In genomic region chr4:111303806-111304205, GRCh38 we compare ENCODE assay signal across 23 cellular contexts.
A peak's percentile ranks its signal among the peaks of the same experiment; 100 is the strongest.
DNase-seq lines count a peak whose midpoint lies in the region; ATAC-seq, FAIRE-seq and TF ChIP-seq lines count a peak whose summit lies in the region.
"Had no signal": no experiment of that assay in that cellular context is flagged by ENCODE, and none has a peak within 500 bp of the region (broad histone marks: within the 10 kb centered on the region; RNA-seq: fewer than 3 reads in every experiment).

No MANE protein-coding gene starts in this region.

- H4K5ac ChIP-seq in IMR-90 (ENCODE audit: low read depth, low read length) = no peak overlapping the region

- H4K91ac ChIP-seq in IMR-90 (ENCODE audit: insufficient read depth, low read depth, low read length) = no peak overlapping the region

- dilution Hi-C loops in IMR-90 (cut with HindIII; ENCODE audit: low sequenced_read_pairs, unreplicated experiment) = no loop called here

- H3K18ac ChIP-seq in IMR-90 (ENCODE audit: low read depth, low read length) = no peak overlapping the region

- no peak overlapping the region for H2AFZ ChIP-seq in IMR-90 (replicated peaks; ENCODE audit: low read length, poor library complexity)

- no peak overlapping the region for H3K4ac ChIP-seq in IMR-90 (ENCODE audit: low read depth, low read length)

- no peak overlapping the region for H3K4me3 Mint-ChIP-seq in HFFc6
- no peak overlapping the region for H3K4me3 Mint-ChIP-seq in T-cell
- H3K4me3 Mint-ChIP-seq: B cell; CD4-positive, alpha-beta T cell; CD8-positive, alpha-beta T cell had no signal

- H2BK120ac ChIP-seq in IMR-90 (ENCODE audit: low read depth, low read length) = no peak overlapping the region

- H4K20me1 ChIP-seq in IMR-90 (ENCODE audit: insufficient read depth, low read length) = no peaks in the 10 kb centered on the region
- H4K20me1 ChIP-seq: BLaER1 treated with 17β-estradiol and CSF1 and Interleukin-3, amounts not matched to agents 10 nM and 100 nM had no signal

- no peak overlapping the region for H2BK20ac ChIP-seq in IMR-90 (ENCODE audit: low read depth, low read length)

- CTCF ChIA-PET in A549 (lab: Yijun Ruan, JAX) = no interaction called here
- CTCF ChIA-PET in IMR-90 (lab: Yijun Ruan, JAX) = no interaction called here
- CTCF ChIA-PET in T-cell (lab: Charles Lee) = no interaction called here

- in situ Hi-C loops in IMR-90 (cut with MboI; ENCODE audit: low sequenced_read_pairs) = no loop called here

- intact Hi-C loops in IMR-90 (cut with micrococcal nuclease) = no loop called here
- intact Hi-C loops in dorsolateral prefrontal cortex (cut with DNase I) = no loop called here

- H3K4me1 ChIP-seq in A549 = no peaks in the 10 kb centered on the region
- H3K4me1 ChIP-seq in IMR-90 (ENCODE audit: control insufficient read depth, insufficient read depth, low read length) = no peaks in the 10 kb centered on the region
- H3K4me1 ChIP-seq: BLaER1 treated with 17β-estradiol and CSF1 and Interleukin-3, amounts not matched to agents 10 nM and 100 nM; Caco-2 had no signal

- H3K9ac ChIP-seq in IMR-90 (ENCODE audit: low read depth, low read length) = no peak overlapping the region
- H3K9ac ChIP-seq: BLaER1 treated with 17β-estradiol and CSF1 and Interleukin-3, amounts not matched to agents 10 nM and 100 nM had no signal

- H3K9me1 ChIP-seq in IMR-90 (ENCODE audit: insufficient read depth, low read length) = no peaks in the 10 kb centered on the region

- H3K79me1 ChIP-seq in IMR-90 (ENCODE audit: low read depth in 1 of 2, low read length in 2 of 2) = no peaks in the 10 kb centered on the region

- H3K4me3 ChIP-seq in A549 (no peak overlapping the region), IMR-90 (ENCODE audit: insufficient read depth, low read depth, low read length) (no peak overlapping the region), dorsolateral prefrontal cortex (no peak overlapping the region)
- H3K4me3 ChIP-seq: BLaER1 treated with 17β-estradiol and CSF1 and Interleukin-3, amounts not matched to agents 10 nM and 100 nM had no signal

- no peak overlapping the region for H4K8ac ChIP-seq in IMR-90 (ENCODE audit: low read depth in 2 of 2, low read length in 2 of 2)

- DNase-seq in A549 (ENCODE audit: low read depth in 1 of 2, low spot score in 1 of 2) (no peak), IMR-90 (no peak), HFFc6 (no peak), T-cell (no peak), dorsolateral prefrontal cortex (no peak), MV-4-11 (lab: John Stamatoyannopoulos, UW) (no peak)
- DNase-seq: 8988T; AML-193; Caco-2; Calu3; CD4-positive, alpha-beta T cell; CD8-positive, alpha-beta T cell; DMS79 treated with DMSO at 0.1 percent for 48 hours; GF-D8 had no signal

- H3K27ac Mint-ChIP-seq in HFFc6 (no peak overlapping the region), T-cell (no peak overlapping the region)
- H3K27ac Mint-ChIP-seq: B cell; CD4-positive, alpha-beta T cell; CD8-positive, alpha-beta T cell had no signal

- POLR2A ChIA-PET in A549 (lab: Yijun Ruan, JAX) = no interaction called here
- POLR2A ChIA-PET in IMR-90 (lab: Charles Lee; ENCODE audit: unreplicated experiment) = no interaction called here
- POLR2A ChIA-PET in T-cell (lab: Charles Lee) = no interaction called here

- FAIRE-seq in A549 (lab: Jason Lieb, UNC) (no peak), colon (lab: Jason Lieb, UNC) (peak; percentile 43), islet of Langerhans (lab: Jason Lieb, UNC) (peak; percentile 55)
- FAIRE-seq: D721Med, G401.6, GM12891, GM18507 had no signal

- no peak overlapping the region for H3K56ac ChIP-seq in IMR-90 (ENCODE audit: extremely low read depth, insufficient read depth, low read length)

- H3K9me3 ChIP-seq in A549 = no peaks in the 10 kb centered on the region
- no peaks in the 10 kb centered on the region for H3K9me3 ChIP-seq in IMR-90 (ENCODE audit: control insufficient read depth, insufficient read depth, low read length)
- H3K9me3 ChIP-seq: BLaER1 treated with 17β-estradiol and CSF1 and Interleukin-3, amounts not matched to agents 10 nM and 100 nM; Caco-2 had no signal

- TF ChIP-seq RAD21 in A549 (conservative IDR thresholded peaks at IDR 0.05 in 1 of 2, IDR thresholded peaks at IDR 0.05 in 1 of 2) = no peak
- no peak for TF ChIP-seq RAD21 in IMR-90 (IDR thresholded peaks at IDR 0.05; ENCODE audit: low read length)

- H3K27me3 ChIP-seq in IMR-90 (ENCODE audit: control insufficient read depth, insufficient read depth, low read length) = no peaks in the 10 kb centered on the region
- H3K27me3 ChIP-seq in dorsolateral prefrontal cortex = no peaks in the 10 kb centered on the region
- H3K27me3 ChIP-seq: BLaER1 treated with 17β-estradiol and CSF1 and Interleukin-3, amounts not matched to agents 10 nM and 100 nM had no signal

- no peak overlapping the region for H3K23ac ChIP-seq in IMR-90 (ENCODE audit: low read depth, low read length)

- H2BK15ac ChIP-seq in IMR-90 (ENCODE audit: low read depth, low read length) = no peak overlapping the region

- H3K27me3 Mint-ChIP-seq in HFFc6 (ENCODE audit: insufficient read depth) (no peaks in the 10 kb centered on the region), T-cell (no peaks in the 10 kb centered on the region)
- H3K27me3 Mint-ChIP-seq: B cell; CD4-positive, alpha-beta T cell had no signal

- H3K14ac ChIP-seq in IMR-90 (replicated peaks; ENCODE audit: low read depth, low read length) = no peak overlapping the region

- H3K27ac ChIP-seq in A549 (no peak overlapping the region), IMR-90 (ENCODE audit: insufficient read depth, low read length) (no peak overlapping the region), dorsolateral prefrontal cortex (no peak overlapping the region)
- H3K27ac ChIP-seq: BLaER1 treated with 17β-estradiol and CSF1 and Interleukin-3, amounts not matched to agents 10 nM and 100 nM; C4-2B had no signal

- H3K4me1 Mint-ChIP-seq in HFFc6 (ENCODE audit: low read depth) = no peaks in the 10 kb centered on the region
- H3K4me1 Mint-ChIP-seq in T-cell = no peaks in the 10 kb centered on the region
- H3K4me1 Mint-ChIP-seq: B cell had no signal

- H3K36me3 Mint-ChIP-seq in HFFc6 (ENCODE audit: low read depth) (peaks cover 10% of the 10 kb centered on the region; the same call in 1 of the 2 replicates), T-cell (no peaks in the 10 kb centered on the region)
- H3K36me3 Mint-ChIP-seq: CD8-positive, alpha-beta T cell had no signal

- no peak overlapping the region for H2AK5ac ChIP-seq in IMR-90 (ENCODE audit: low read depth, low read length)

- no peak overlapping the region for H2AK9ac ChIP-seq in IMR-90 (replicated peaks; ENCODE audit: low read depth, low read length, poor library complexity)

- TF ChIP-seq CTCF in A549 (IDR thresholded peaks at IDR 0.05) = no peak
- TF ChIP-seq CTCF in IMR-90 (conservative IDR thresholded peaks at IDR 0.05; ENCODE audit: low read depth, low read length) = no peak
- no peak for TF ChIP-seq CTCF in HFFc6 (IDR thresholded peaks at IDR 0.05)
- TF ChIP-seq CTCF in dorsolateral prefrontal cortex (IDR thresholded peaks at IDR 0.05 in 54 of 56, conservative IDR thresholded peaks at IDR 0.05 in 2 of 56; ENCODE audit: low read depth in 1 of 56, partially characterized antibody in 56 of 56) = no peak

- no peak for TF ChIP-seq POLR2A in A549 (IDR thresholded peaks at IDR 0.05; ENCODE audit: low read length)
- no peak for TF ChIP-seq POLR2A in IMR-90 (IDR thresholded peaks at IDR 0.05; ENCODE audit: low read depth, low read length)

- BruUV-seq in IMR-90 (replicated peaks; lab: Mats Ljungman, UMichigan) = no TSS peak

- no peak for TF ChIP-seq EP300 in A549 (IDR thresholded peaks at IDR 0.05)

- no peak for ATAC-seq in A549
- no peak for ATAC-seq in IMR-90 (ENCODE audit: low read depth)
- ATAC-seq in T-cell (replicated peaks in 1 of 4) = no peak
- ATAC-seq: CD8-positive, alpha-beta T cell had no signal

- no peak overlapping the region for H2BK5ac ChIP-seq in IMR-90 (ENCODE audit: low read depth, low read length, poor library complexity, severe bottlenecking)

- H3K36me3 ChIP-seq in IMR-90 (ENCODE audit: control insufficient read depth, insufficient read depth, low read length) = no peaks in the 10 kb centered on the region
- H3K36me3 ChIP-seq: BLaER1 treated with 17β-estradiol and CSF1 and Interleukin-3, amounts not matched to agents 10 nM and 100 nM had no signal

- H3K9me3 Mint-ChIP-seq in HFFc6 = peaks cover 5% of the 10 kb centered on the region
- H3K9me3 Mint-ChIP-seq in T-cell = peaks cover 4 to 20% (median 8%) of the 10 kb centered on the region in 3 donors

- no peak overlapping the region for H3K4me2 ChIP-seq in A549
- no peak overlapping the region for H3K4me2 ChIP-seq in IMR-90 (ENCODE audit: low read depth, low read length)
- H3K4me2 ChIP-seq: BLaER1 treated with 17β-estradiol and CSF1 and Interleukin-3, amounts not matched to agents 10 nM and 100 nM had no signal

TF ChIP-seq in A549, 52 proteins besides CTCF, POLR2A, EP300 and RAD21:
- TF ChIP-seq MAFK (IDR thresholded peaks at IDR 0.05; ENCODE audit: partially characterized antibody) (peak; percentile 87), RCOR1 (IDR thresholded peaks at IDR 0.05; ENCODE audit: low read depth, low read length) (no peak), BHLHE40 (IDR thresholded peaks at IDR 0.05; ENCODE audit: low read depth, low read length) (no peak), ZC3H11A (IDR thresholded peaks at IDR 0.05) (no peak), EHF (CRISPR knock-in tag; IDR thresholded peaks at IDR 0.05) (no peak), HOXB13 (CRISPR knock-in tag; IDR thresholded peaks at IDR 0.05; ENCODE audit: low read depth) (no peak)

TF ChIP-seq in IMR-90, 13 proteins besides CTCF, POLR2A, EP300 and RAD21:
- peak; percentile 94 for TF ChIP-seq MAFK (IDR thresholded peaks at IDR 0.05; ENCODE audit: low read depth, low read length)
- TF ChIP-seq CHD1 (IDR thresholded peaks at IDR 0.05; ENCODE audit: low read depth, low read length) = no peak
- TF ChIP-seq MAZ (IDR thresholded peaks at IDR 0.05; ENCODE audit: borderline replicate concordance, low read depth, low read length) = no peak
- TF ChIP-seq USF2 (IDR thresholded peaks at IDR 0.05; ENCODE audit: low read depth, low read length) = no peak
- TF ChIP-seq RFX5 (IDR thresholded peaks at IDR 0.05; ENCODE audit: low read depth, low read length) = no peak
- TF ChIP-seq BHLHE40 (IDR thresholded peaks at IDR 0.05; ENCODE audit: low read depth, low read length) = no peak
- no peak for TF ChIP-seq SMC3 (IDR thresholded peaks at IDR 0.05; ENCODE audit: low read depth, low read length)
TF ChIP-seq in IMR-90: peak in this region for 1.
